In the genomic region with DNA sequence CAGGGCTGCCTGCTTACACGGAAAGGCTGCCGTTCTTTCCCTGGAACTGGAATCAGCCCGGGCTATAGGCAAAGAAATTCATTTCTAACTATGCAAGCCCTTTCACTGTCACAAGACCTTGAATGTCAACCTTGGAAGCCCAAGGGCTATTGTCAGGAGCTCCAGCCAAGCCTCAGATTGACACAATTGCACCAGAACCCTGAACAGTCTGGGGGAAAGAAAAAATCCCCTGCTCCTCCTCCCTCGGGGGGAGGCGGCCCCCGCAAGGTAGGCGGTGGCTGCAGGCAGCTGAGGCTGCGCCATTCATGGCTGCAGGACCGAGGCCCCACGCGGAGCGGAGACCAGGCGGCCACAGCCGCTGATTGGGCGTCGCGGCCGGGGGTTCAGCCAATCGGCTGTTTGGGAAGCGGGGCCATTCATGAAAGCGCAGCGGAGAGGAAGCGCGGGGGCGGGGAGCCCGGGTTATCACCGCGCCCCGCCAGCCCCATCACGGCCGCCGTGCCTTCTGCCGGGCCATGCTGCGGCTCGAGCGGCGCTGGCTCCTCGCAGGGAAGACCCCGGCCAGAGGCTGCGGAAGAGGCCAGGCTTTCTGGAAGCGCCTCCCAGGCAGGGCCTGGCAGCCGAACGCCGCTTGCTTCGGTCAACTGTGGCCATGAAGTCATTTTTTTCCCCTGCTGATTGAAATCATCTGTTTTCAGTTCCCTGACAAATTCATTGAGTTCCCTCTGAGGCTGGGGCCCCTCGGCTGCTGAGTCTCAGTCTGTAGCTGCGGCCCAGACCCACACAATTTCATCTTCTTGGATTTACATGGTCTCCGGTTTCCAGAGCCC, we compare ENCODE assay signal across 8 cellular contexts. TPM values are rescaled to one million over a fixed set of nuclear protein-coding genes. Genes with fewer than 3 reads are reported as not detected.
DNase-seq lines count a peak whose midpoint lies in the region; ATAC-seq and TF ChIP-seq lines count a peak whose summit lies in the region.

No MANE protein-coding gene starts in this region.

- peak overlapping the region; percentile 94 to 99 for H4K8ac ChIP-seq in IMR-90 (ENCODE audit: low read depth in 2 of 2, low read length in 2 of 2)

- peak; percentile 63 for ATAC-seq in GM21447 (IDR thresholded peaks at IDR 0.05; ENCODE audit: unreplicated experiment)
- ATAC-seq in IMR-90 (ENCODE audit: low read depth): peak; percentile 93
- ATAC-seq in T-cell (replicated peaks in 1 of 4): peak; percentile 86 to 95 (median 94)
- ATAC-seq in heart left ventricle: peak; percentile 87 to 96 (median 93)
- ATAC-seq in upper lobe of right lung: peak; percentile 80

- H3K36me3 ChIP-seq in IMR-90 (ENCODE audit: control insufficient read depth, insufficient read depth, low read length): no peaks in the 10 kb centered on the region
- no peaks in the 10 kb centered on the region for H3K36me3 ChIP-seq in heart left ventricle
- no peaks in the 10 kb centered on the region for H3K36me3 ChIP-seq in prostate gland
- H3K36me3 ChIP-seq in upper lobe of right lung: no peaks in the 10 kb centered on the region

- no peaks in the 10 kb centered on the region for H3K9me3 Mint-ChIP-seq in T-cell

- peak overlapping the region; percentile 70 for H3K4me2 ChIP-seq in IMR-90 (ENCODE audit: low read depth, low read length)

- peak overlapping the region; percentile 51 to 62 (median 57) for H3K4me3 Mint-ChIP-seq in T-cell

- peak overlapping the region; percentile 92 for H2BK20ac ChIP-seq in IMR-90 (ENCODE audit: low read depth, low read length)

- H3K27me3 ChIP-seq in IMR-90 (ENCODE audit: control insufficient read depth, insufficient read depth, low read length) (no peaks in the 10 kb centered on the region), heart left ventricle (no peaks in the 10 kb centered on the region), prostate gland (replicated peaks; ENCODE audit: insufficient read depth) (no peaks in the 10 kb centered on the region), upper lobe of right lung (no peaks in the 10 kb centered on the region)

- peaks cover 18% of the 10 kb centered on the region for H3K9me1 ChIP-seq in IMR-90 (ENCODE audit: insufficient read depth, low read length)

- no peaks in the 10 kb centered on the region for H4K20me1 ChIP-seq in IMR-90 (ENCODE audit: insufficient read depth, low read length)

- in situ Hi-C loops in IMR-90 (cut with MboI; ENCODE audit: low sequenced_read_pairs): loop anchor here (10.0 kb wide), 1 partner anchor 191 kb away; no protein-coding TSS in a partner anchor

- peaks cover 0 to 12% (median 10%) of the 10 kb centered on the region in 3 donors for H3K4me1 Mint-ChIP-seq in T-cell

- H3K18ac ChIP-seq in IMR-90 (ENCODE audit: low read depth, low read length): peak overlapping the region; percentile 70

- peak overlapping the region; percentile 85 for H2AFZ ChIP-seq in IMR-90 (replicated peaks; ENCODE audit: low read length, poor library complexity)

- H3K9me3 ChIP-seq in IMR-90 (ENCODE audit: control insufficient read depth, insufficient read depth, low read length) (no peaks in the 10 kb centered on the region), heart left ventricle (no peaks in the 10 kb centered on the region), prostate gland (no peaks in the 10 kb centered on the region), upper lobe of right lung (no peaks in the 10 kb centered on the region)

- H3K27ac ChIP-seq in IMR-90 (ENCODE audit: insufficient read depth, low read length) (peak overlapping the region; percentile 95), adipose tissue (ENCODE audit: low read depth, low read length) (peak overlapping the region; percentile 58), heart left ventricle (peak overlapping the region; percentile 67 to 95 (median 90)), prostate gland (peak overlapping the region; percentile 50 to 58), upper lobe of right lung (peak overlapping the region; percentile 86)

- peak overlapping the region; percentile 78 for H3K9ac ChIP-seq in IMR-90 (ENCODE audit: low read depth, low read length)

- TF ChIP-seq POLR2A in IMR-90 (IDR thresholded peaks at IDR 0.05; ENCODE audit: low read depth, low read length) (peak; percentile 84), heart left ventricle (IDR thresholded peaks at IDR 0.05) (peak in 1 of 2 donors; percentile 70), prostate gland (IDR thresholded peaks at IDR 0.05) (peak; percentile 11)

- POLR2A ChIA-PET in IMR-90 (lab: Charles Lee; ENCODE audit: unreplicated experiment): interaction anchor here (0.5 to 1.3 kb wide), 4 partner anchors 13 to 435 kb away, joined by 3 to 4 read pairs (median 4); no protein-coding TSS in a partner anchor
- POLR2A ChIA-PET in T-cell (lab: Charles Lee): interaction anchor here in 1 of 2 donors (0.7 kb wide), 1 partner anchor 403 kb away, joined by 3 read pairs; no protein-coding TSS in a partner anchor

- peak overlapping the region; percentile 95 for H2AK9ac ChIP-seq in IMR-90 (replicated peaks; ENCODE audit: low read depth, low read length, poor library complexity)

- peak overlapping the region; percentile 97 for H3K23ac ChIP-seq in IMR-90 (ENCODE audit: low read depth, low read length)

- peak overlapping the region; percentile 92 for H2BK5ac ChIP-seq in IMR-90 (ENCODE audit: low read depth, low read length, poor library complexity, severe bottlenecking)

- peak overlapping the region; percentile 68 for H4K5ac ChIP-seq in IMR-90 (ENCODE audit: low read depth, low read length)

- no peak for TF ChIP-seq CTCF in IMR-90 (conservative IDR thresholded peaks at IDR 0.05; ENCODE audit: low read depth, low read length)
- no peak for TF ChIP-seq CTCF in heart left ventricle (IDR thresholded peaks at IDR 0.05)
- peak in 1 of 4 experiments; percentile 6 for TF ChIP-seq CTCF in prostate gland (IDR thresholded peaks at IDR 0.05)
- no peak for TF ChIP-seq CTCF in upper lobe of right lung (IDR thresholded peaks at IDR 0.05)

- H3K27me3 Mint-ChIP-seq in T-cell: peaks cover 8 to 19% of the 10 kb centered on the region in 2 donors

- peak overlapping the region; percentile 98 for H2AK5ac ChIP-seq in IMR-90 (ENCODE audit: low read depth, low read length)

- peak overlapping the region; percentile 98 for H3K56ac ChIP-seq in IMR-90 (ENCODE audit: extremely low read depth, insufficient read depth, low read length)

- WGBS in IMR-90 (ENCODE audit: extremely low coverage in 2 of 2, insufficient read length in 1 of 2), 2 experiments: 0% methylated on average over 35 of the region's 48 CpGs; no CpG with 5 or more reads in 1 of the 2 experiments
- 2 to 5% (median 2%) methylated on average over 45 to 48 of the region's 48 CpGs for WGBS in adipose tissue, 3 donors
- WGBS in heart left ventricle, 4 donors: 2 to 13% (median 4%) methylated on average over 4 to 48 of the region's 48 CpGs
- WGBS in prostate gland: 4% methylated on average over 48 of the region's 48 CpGs

- dilution Hi-C loops in IMR-90 (cut with HindIII; ENCODE audit: low sequenced_read_pairs, unreplicated experiment): no loop called here

- peak overlapping the region; percentile 95 for H4K91ac ChIP-seq in IMR-90 (ENCODE audit: insufficient read depth, low read depth, low read length)

- H3K79me1 ChIP-seq in IMR-90 (ENCODE audit: low read depth in 1 of 2, low read length in 2 of 2): peaks cover 0 to 11% of the 10 kb centered on the region in 2 experiments; a peak in 2 of 4 replicates

- H2BK120ac ChIP-seq in IMR-90 (ENCODE audit: low read depth, low read length): peak overlapping the region; percentile 90

- H3K27ac Mint-ChIP-seq in T-cell: no peak overlapping the region

- H3K36me3 Mint-ChIP-seq in T-cell: no peaks in the 10 kb centered on the region

- peak overlapping the region; percentile 97 for H3K14ac ChIP-seq in IMR-90 (replicated peaks; ENCODE audit: low read depth, low read length)

- peak overlapping the region; percentile 88; the same call in 2 of the 3 replicates for H2BK15ac ChIP-seq in IMR-90 (ENCODE audit: low read depth, low read length)

- H3K4ac ChIP-seq in IMR-90 (ENCODE audit: low read depth, low read length): peak overlapping the region; percentile 96

- DNase-seq in DMS 273 (lab: John Stamatoyannopoulos, UW; ENCODE audit: unreplicated experiment) (peak; percentile 93), IMR-90 (peak; percentile 94), T-cell (peak; percentile 22 to 73 (median 46)), heart left ventricle (peak; percentile 94 to 96 (median 95)), prostate gland (ENCODE audit: low spot score) (peak; percentile 76), upper lobe of right lung (peak; percentile 94)

- intact Hi-C loops in IMR-90 (cut with micrococcal nuclease) (loop anchor here (2.0 to 5.0 kb wide), 3 partner anchors 53 to 341 kb away; no protein-coding TSS in a partner anchor), heart left ventricle (cut with DNase I) (loop anchor here in 9 of 10 donors (2.0 to 10.0 kb wide), 11 partner anchors 101 to 341 kb away; a partner anchor contains a TSS), prostate gland (cut with DNase I) (loop anchor here (10.0 kb wide), 1 partner anchor 191 kb away; no protein-coding TSS in a partner anchor), upper lobe of right lung (cut with DNase I) (no loop called here)

- TF ChIP-seq RAD21 in IMR-90 (IDR thresholded peaks at IDR 0.05; ENCODE audit: low read length): no peak; the same call in 1 of the 2 replicates

- CTCF ChIA-PET in IMR-90 (lab: Yijun Ruan, JAX): interaction anchor here (1.0 to 1.1 kb wide), 2 partner anchors 200 to 226 kb away, joined by 3 read pairs; no protein-coding TSS in a partner anchor
- CTCF ChIA-PET in T-cell (lab: Charles Lee): interaction anchor here in 1 of 2 donors (1.3 kb wide), 1 partner anchor 151 kb away, joined by 3 read pairs; no protein-coding TSS in a partner anchor

- peaks cover 27% of the 10 kb centered on the region for H3K4me1 ChIP-seq in IMR-90 (ENCODE audit: control insufficient read depth, insufficient read depth, low read length)
- peaks cover 3 to 47% (median 33%) of the 10 kb centered on the region in 12 donors for H3K4me1 ChIP-seq in heart left ventricle
- H3K4me1 ChIP-seq in prostate gland (replicated peaks): peaks cover 19% of the 10 kb centered on the region
- H3K4me1 ChIP-seq in upper lobe of right lung: peaks cover 42% of the 10 kb centered on the region

- H3K4me3 ChIP-seq in IMR-90 (ENCODE audit: insufficient read depth, low read depth, low read length) (peak overlapping the region; percentile 36), heart left ventricle (peak overlapping the region in 10 of 12 donors; percentile 29 to 64 (median 50)), prostate gland (peak overlapping the region in 1 of 2 donors; percentile 16), upper lobe of right lung (peak overlapping the region; percentile 47)

- no TSS peak for BruUV-seq in IMR-90 (replicated peaks; lab: Mats Ljungman, UMichigan)

TF ChIP-seq in IMR-90, 13 proteins besides CTCF, POLR2A, EP300 and RAD21 (continues in another document):
- TF ChIP-seq FOS (IDR thresholded peaks at IDR 0.05; ENCODE audit: low read depth, low read length): no peak

RNA-seq across cellular contexts. Expression of a gene that starts 38.1 kb away (rescaled TPM):
- total RNA-seq in IMR-90 (2012; rRNA removed) (not detected in 2 replicates), T-cell (not detected), heart left ventricle (under 1 TPM in 5 of 9 donors, not detected in 4; 0.04 to 0.42 (median 0.13) TPM), prostate gland (not detected), upper lobe of right lung (not detected)
- polyA plus RNA-seq in IMR-90 (2012; rRNA removed) (not detected in 2 replicates), adipose tissue (not detected), heart left ventricle (under 1 TPM in 1 of 2 donors, not detected in 1; 0.23 TPM)
- polyA plus RNA-seq in IMR-90 (2012; cell fraction: cytosol; rRNA removed): not detected in 2 replicates
- polyA plus RNA-seq in IMR-90 (2012; cell fraction: nucleus; rRNA removed; ENCODE audit: low replicate concordance): not detected in 2 replicates
